Comparison of ENCODE assay signal across 22 cellular contexts in genomic region chr17:33572615-33573014, GRCh38.
DNase-seq lines count a peak whose midpoint lies in the region; ATAC-seq and TF ChIP-seq lines count a peak whose summit lies in the region.
"Had no signal": no experiment of that assay in that cellular context is flagged by ENCODE, and none has a peak within 500 bp of the region (broad histone marks: within the 10 kb centered on the region; RNA-seq: fewer than 3 reads in every experiment).

No MANE protein-coding gene starts in this region.

- no peak overlapping the region for H2BK5ac ChIP-seq in trophoblast cell (ENCODE audit: low read depth, low read length, poor library complexity)

- no peak for TF ChIP-seq CTCF in RWPE2 (IDR thresholded peaks at IDR 0.05; ENCODE audit: poor library complexity, severe bottlenecking)
- TF ChIP-seq CTCF in hepatocyte (IDR thresholded peaks at IDR 0.05; ENCODE audit: poor library complexity) = no peak

- H2BK12ac ChIP-seq in trophoblast cell (ENCODE audit: low read length) = no peak overlapping the region

- no peak overlapping the region for H3K4ac ChIP-seq in trophoblast cell (ENCODE audit: low read depth, low read length)

- H3K9me2 ChIP-seq in hepatocyte (replicated peaks; ENCODE audit: insufficient read depth) = no peaks in the 10 kb centered on the region

- no peak overlapping the region for H3K18ac ChIP-seq in trophoblast cell (ENCODE audit: low read length)

- no peaks in the 10 kb centered on the region for H3K36me3 ChIP-seq in RWPE2 (ENCODE audit: low read depth)
- no peaks in the 10 kb centered on the region for H3K36me3 ChIP-seq in hepatocyte (replicated peaks; ENCODE audit: insufficient read depth, low read depth)
- H3K36me3 ChIP-seq in trophoblast cell (ENCODE audit: control insufficient read depth in 1 of 2, insufficient read depth in 2 of 2, low read length in 2 of 2) = no peaks in the 10 kb centered on the region
- H3K36me3 ChIP-seq: prostate gland had no signal

- ATAC-seq in RWPE2 (ENCODE audit: low read depth) (peak; percentile 74), GM21423 (IDR thresholded peaks at IDR 0.05; ENCODE audit: unreplicated experiment) (no peak), HG03139 (IDR thresholded peaks at IDR 0.05; ENCODE audit: unreplicated experiment) (no peak)
- ATAC-seq: activated T-helper 17 cell treated with anti-CD3 and anti-CD28 coated beads, Interleukin-2, amount 50 U/mL, for 72 hours had no signal

- H3K27ac ChIP-seq in RWPE2 (ENCODE audit: poor library complexity, severe bottlenecking) = no peak overlapping the region
- H3K27ac ChIP-seq in hepatocyte = no peak overlapping the region
- no peak overlapping the region for H3K27ac ChIP-seq in trophoblast cell (ENCODE audit: low read depth, low read length)
- H3K27ac ChIP-seq: prostate gland had no signal

- no peak overlapping the region for H4K12ac ChIP-seq in trophoblast cell (ENCODE audit: low read depth, low read length)

- no peak overlapping the region for H2AK5ac ChIP-seq in trophoblast cell (ENCODE audit: low read length)

- H3K79me1 ChIP-seq in trophoblast cell (ENCODE audit: low read length) = no peaks in the 10 kb centered on the region

- WGBS in hepatocyte (ENCODE audit: low lambda C conversion rate, missing lambda C conversion rate) = 46% methylated on average over 3 of the region's 3 CpGs
- no CpG with 5 or more reads among the region's 3 CpGs for WGBS in trophoblast cell (ENCODE audit: extremely low coverage, insufficient coverage, insufficient read length)

- H3K79me2 ChIP-seq in hepatocyte = no peaks in the 10 kb centered on the region
- no peaks in the 10 kb centered on the region for H3K79me2 ChIP-seq in trophoblast cell (ENCODE audit: control insufficient read depth, insufficient read depth, low read length, poor library complexity)

- H2AFZ ChIP-seq in hepatocyte (no peak overlapping the region), trophoblast cell (ENCODE audit: insufficient read depth, low read length, poor library complexity) (no peak overlapping the region)

- DNase-seq in HT-29 (ENCODE audit: low spot score) = peak; percentile 16
- DNase-seq in RWPE2 (ENCODE audit: low spot score) = no peak
- peak; percentile 62 for DNase-seq in hepatocyte (ENCODE audit: low spot score)
- peak; percentile 93 for DNase-seq in trophoblast cell
- DNase-seq in cerebellar nuclear complex (lab: John Stamatoyannopoulos, UW) = no peak
- DNase-seq: activated CD4-positive, alpha-beta T cell treated with anti-CD3 and anti-CD28 coated beads, Interleukin-2, amount 50 U/mL, for 1 hour; activated naive CD8-positive, alpha-beta T cell treated with anti-CD3 and anti-CD28 coated beads, Interleukin-2, amount 10 ng/mL, durations not matched to agents 7 days and 5 days; CD4-positive, alpha-beta T cell; cortex of kidney; DMS153; foreskin melanocyte; midbrain; NCI-H1417 treated with DMSO at 0.1 percent for 48 hours; NCI-H2171; NCI-H526; SHP77 treated with DMSO at 0.1 percent for 48 hours; stimulated activated CD4-positive, alpha-beta T cell treated with anti-CD3 and anti-CD28 coated beads, Interleukin-2, amount 100 ng/mL, for 24 hours; stimulated activated naive CD4-positive, alpha-beta T cell treated with Interleukin-2 at 50 U/mL for 16 hours had no signal

- no peak overlapping the region for H4K91ac ChIP-seq in trophoblast cell (ENCODE audit: low read depth, low read length)

- H3K4me3 ChIP-seq in RWPE2 (ENCODE audit: severe bottlenecking) (no peak overlapping the region), hepatocyte (no peak overlapping the region), trophoblast cell (ENCODE audit: low read depth, low read length) (no peak overlapping the region)
- H3K4me3 ChIP-seq: prostate gland had no signal

- no peak overlapping the region for H2BK120ac ChIP-seq in trophoblast cell (ENCODE audit: insufficient read depth, low read length, poor library complexity)

- H3K4me1 ChIP-seq in RWPE2 (ENCODE audit: insufficient read depth, poor library complexity, severe bottlenecking) (no peaks in the 10 kb centered on the region), hepatocyte (ENCODE audit: insufficient read depth) (no peaks in the 10 kb centered on the region), trophoblast cell (ENCODE audit: control insufficient read depth in 1 of 2, insufficient read depth in 2 of 2, low read length in 2 of 2) (no peaks in the 10 kb centered on the region)
- H3K4me1 ChIP-seq: prostate gland had no signal

- no peaks in the 10 kb centered on the region for H3K27me3 ChIP-seq in RWPE2 (ENCODE audit: insufficient read depth, poor library complexity, severe bottlenecking)
- H3K27me3 ChIP-seq in hepatocyte = no peaks in the 10 kb centered on the region
- H3K27me3 ChIP-seq in trophoblast cell (ENCODE audit: insufficient read depth, low read length) = no peaks in the 10 kb centered on the region

- no peak overlapping the region for H3K23ac ChIP-seq in trophoblast cell (ENCODE audit: low read length)

- no peak overlapping the region for H3K4me2 ChIP-seq in hepatocyte
- H3K4me2 ChIP-seq in trophoblast cell (ENCODE audit: low read length) = no peak overlapping the region

- H3K9ac ChIP-seq in trophoblast cell (ENCODE audit: low read length) = no peak overlapping the region

- no peak overlapping the region for H4K8ac ChIP-seq in trophoblast cell (ENCODE audit: low read depth, low read length)

- H3K14ac ChIP-seq in trophoblast cell (ENCODE audit: low read length) = no peak overlapping the region

- H4K20me1 ChIP-seq in hepatocyte (ENCODE audit: insufficient read depth, poor library complexity, severe bottlenecking) = no peaks in the 10 kb centered on the region

- no peaks in the 10 kb centered on the region for H3K9me3 ChIP-seq in RWPE2 (ENCODE audit: severe bottlenecking)
- H3K9me3 ChIP-seq in hepatocyte (ENCODE audit: low read depth) = no peaks in the 10 kb centered on the region
- peaks cover 2% of the 10 kb centered on the region for H3K9me3 ChIP-seq in trophoblast cell (ENCODE audit: insufficient read depth, low read depth, low read length)
- H3K9me3 ChIP-seq: prostate gland had no signal

Comparison
In these comparisons a context has a peak if more than half of its experiments do, and no peak if none do; other contexts are left out.
1. DNase-seq: peak in HT-29 (single experiment), hepatocyte (single experiment) and trophoblast cell (2 of 2); none in RWPE2 (single experiment) and cerebellar nuclear complex (0 of 2).